ENCODE assay signal across 1 cellular context in genomic region chr22:37817705-37818311, GRCh38.
TF ChIP-seq lines count a peak whose summit lies in the region.

No MANE protein-coding gene starts in this region.

TF ChIP-seq in K562, 482 proteins besides CTCF, POLR2A, EP300 and RAD21 (continued from another document):
- TF ChIP-seq ZFX (CRISPR knock-in tag; IDR thresholded peaks at IDR 0.05) (peak; percentile 83), CREM (IDR thresholded peaks at IDR 0.05; ENCODE audit: low read depth) (peak; percentile 55; the same call in 1 of the 2 replicates), ARID1B (IDR thresholded peaks at IDR 0.05) (no peak), STAG1 (CRISPR knock-in tag; IDR thresholded peaks at IDR 0.05; ENCODE audit: borderline replicate concordance) (peak; percentile 46; the same call in 1 of the 2 replicates), ZNF695 (CRISPR knock-in tag; IDR thresholded peaks at IDR 0.05) (no peak), HMGXB4 (CRISPR knock-in tag; IDR thresholded peaks at IDR 0.05) (no peak), NRF1 (conservative IDR thresholded peaks at IDR 0.05 in 1 of 2, IDR thresholded peaks at IDR 0.05 in 1 of 2) (peak; percentile 11 to 19; a peak in 1 of 4 replicates), RCOR1 (IDR thresholded peaks at IDR 0.05; ENCODE audit: borderline replicate concordance in 1 of 2, low read depth in 2 of 2, low read length in 2 of 2) (peak in 1 of 2 experiments; percentile 27; a peak in 1 of 4 replicates), EP400 (IDR thresholded peaks at IDR 0.05) (no peak), RBFOX2 (IDR thresholded peaks at IDR 0.05; ENCODE audit: low read depth, low read length) (peak; percentile 67), ZKSCAN1 (IDR thresholded peaks at IDR 0.05; ENCODE audit: low read depth, low read length) (0 out of 2 replicates have a peak, but pooled peaks have one; percentile 28), POLR2AphosphoS5 (IDR thresholded peaks at IDR 0.05; ENCODE audit: control insufficient read depth, insufficient read depth, low read depth, low read length) (peak; percentile 26; the same call in 1 of the 2 replicates), CCNT2 (IDR thresholded peaks at IDR 0.05; ENCODE audit: borderline replicate concordance, extremely low read depth, insufficient read length, low read depth, low read length) (peak; percentile 56), PTTG1 (tag; IDR thresholded peaks at IDR 0.05; ENCODE audit: low read depth) (no peak)
- TF ChIP-seq, protein P1, sequence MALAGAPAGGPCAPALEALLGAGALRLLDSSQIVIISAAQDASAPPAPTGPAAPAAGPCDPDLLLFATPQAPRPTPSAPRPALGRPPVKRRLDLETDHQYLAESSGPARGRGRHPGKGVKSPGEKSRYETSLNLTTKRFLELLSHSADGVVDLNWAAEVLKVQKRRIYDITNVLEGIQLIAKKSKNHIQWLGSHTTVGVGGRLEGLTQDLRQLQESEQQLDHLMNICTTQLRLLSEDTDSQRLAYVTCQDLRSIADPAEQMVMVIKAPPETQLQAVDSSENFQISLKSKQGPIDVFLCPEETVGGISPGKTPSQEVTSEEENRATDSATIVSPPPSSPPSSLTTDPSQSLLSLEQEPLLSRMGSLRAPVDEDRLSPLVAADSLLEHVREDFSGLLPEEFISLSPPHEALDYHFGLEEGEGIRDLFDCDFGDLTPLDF (CRISPR knock-in tag; IDR thresholded peaks at IDR 0.05), result no peak
